Comparison of ENCODE assay signal across 9 cellular contexts in genomic region chr1:44785501-44786137, GRCh38. TPM values are rescaled to one million over a fixed set of nuclear protein-coding genes. Genes with fewer than 3 reads are reported as not detected.
A peak's percentile ranks its signal among the peaks of the same experiment; 100 is the strongest.
DNase-seq lines count a peak whose midpoint lies in the region; ATAC-seq and TF ChIP-seq lines count a peak whose summit lies in the region.
"Had no signal": no experiment of that assay in that cellular context is flagged by ENCODE, and none has a peak within 500 bp of the region (broad histone marks: within the 10 kb centered on the region; RNA-seq: fewer than 3 reads in every experiment).

No MANE protein-coding gene starts in this region.

- no peak for ATAC-seq in psoas muscle
- no peak for ATAC-seq in foreskin keratinocyte
- ATAC-seq in HG03469 (IDR thresholded peaks at IDR 0.05; ENCODE audit: unreplicated experiment), result no peak

- no peak for DNase-seq in Peyer's patch
- no peak for DNase-seq in fibroblast of mammary gland (ENCODE audit: low read depth)
- DNase-seq in psoas muscle, result no peak
- DNase-seq in foreskin keratinocyte, result no peak
- no peak for DNase-seq in putamen (ENCODE audit: low spot score)
- no peak for DNase-seq in NCI-H524 (lab: John Stamatoyannopoulos, UW)

- intact Hi-C loops in psoas muscle (cut with DNase I), result loop anchor here (5.0 kb wide), 2 partner anchors 37 to 512 kb away; no protein-coding TSS in a partner anchor

- peak overlapping the region in 3 of 4 donors; percentile 15 to 89 (median 52) for H3K27ac ChIP-seq in Peyer's patch
- peak overlapping the region; percentile 48 for H3K27ac ChIP-seq in psoas muscle
- H3K27ac ChIP-seq in foreskin keratinocyte, result no peak overlapping the region

- H3K9me3 ChIP-seq in Peyer's patch (no peaks in the 10 kb centered on the region), psoas muscle (no peaks in the 10 kb centered on the region)

- H3K4me3 ChIP-seq in GM08714 (ENCODE audit: low read length) (peak overlapping the region; percentile 4; the same call in 1 of the 2 replicates), Peyer's patch (peak overlapping the region; percentile 36 to 61 (median 56)), fibroblast of mammary gland (ENCODE audit: control insufficient read depth, low read depth, low read length) (peak overlapping the region; percentile 36), psoas muscle (peak overlapping the region; percentile 68)

- H3K4me1 ChIP-seq in Peyer's patch (peaks cover 0 to 31% (median 25%) of the 10 kb centered on the region in 4 donors), psoas muscle (peaks cover 19% of the 10 kb centered on the region), foreskin keratinocyte (peaks cover 4% of the 10 kb centered on the region)

- TF ChIP-seq CTCF in Peyer's patch (IDR thresholded peaks at IDR 0.05), result no peak
- no peak for TF ChIP-seq CTCF in fibroblast of mammary gland (conservative IDR thresholded peaks at IDR 0.05; ENCODE audit: control insufficient read depth, insufficient read depth, low read depth, low read length)
- TF ChIP-seq CTCF in psoas muscle (IDR thresholded peaks at IDR 0.05), result no peak
- TF ChIP-seq CTCF in foreskin keratinocyte (conservative IDR thresholded peaks at IDR 0.05), result no peak

- 34 to 37% (median 35%) methylated on average over 11 of the region's 11 CpGs for WGBS in psoas muscle, 3 donors

- no peak for TF ChIP-seq POLR2A in Peyer's patch (IDR thresholded peaks at IDR 0.05)

- H3K36me3 ChIP-seq in Peyer's patch (peaks cover 0 to 9% (median 0%) of the 10 kb centered on the region in 3 donors), psoas muscle (ENCODE audit: insufficient read depth in 1 of 2, low read depth in 1 of 2) (peaks cover 0 to 12% of the 10 kb centered on the region in 2 donors)

- no peaks in the 10 kb centered on the region for H3K27me3 ChIP-seq in Peyer's patch
- no peaks in the 10 kb centered on the region for H3K27me3 ChIP-seq in psoas muscle (ENCODE audit: insufficient read depth in 3 of 3, low read length in 2 of 3)
- no peaks in the 10 kb centered on the region for H3K27me3 ChIP-seq in foreskin keratinocyte

RNA-seq across cellular contexts. Expression of gene BEST4, which starts 2.4 kb away (rescaled TPM):
- 10 to 100 TPM in 3 of 4 donors, 1 to 10 TPM in 1; 5.0 to 59.8 (median 28.6) TPM for total RNA-seq in Peyer's patch
- total RNA-seq in psoas muscle, result not detected
- under 1 TPM in 1 of 3 donors, not detected in 2; 0.08 TPM for polyA plus RNA-seq in psoas muscle
- total RNA-seq in foreskin keratinocyte, result 0.14 TPM in 1 of 2 replicates, not detected in the other
- 0.07 and 0.08 TPM in 2 replicates for polyA plus RNA-seq in foreskin keratinocyte

RNA-seq across cellular contexts. Expression of gene RPS8, which starts 10.3 kb away (rescaled TPM):
- total RNA-seq in Peyer's patch (1,000 to 10,000 TPM in 1 of 4 donors, 100 to 1,000 TPM in 3; 456 to 1,875 (median 819) TPM), psoas muscle (1,000 to 10,000 TPM in 2 of 4 donors, 100 to 1,000 TPM in 2; 935 to 1,269 (median 1,066) TPM), foreskin keratinocyte (2,270 and 2,325 TPM in 2 replicates)
- polyA plus RNA-seq in psoas muscle (1,000 to 10,000 TPM; 1,193 to 2,158 (median 1,436) TPM), foreskin keratinocyte (2,862 and 2,900 TPM in 2 replicates)

RNA-seq across cellular contexts. Expression of gene PLK3, which starts 14.6 kb away (rescaled TPM):
- total RNA-seq in Peyer's patch (10 to 100 TPM in 3 of 4 donors, 1 to 10 TPM in 1; 7.7 to 28.1 (median 23.5) TPM), psoas muscle (1 to 10 TPM; 3.7 to 7.1 (median 4.7) TPM), foreskin keratinocyte (34.2 and 35.6 TPM in 2 replicates)
- polyA plus RNA-seq in psoas muscle (1 to 10 TPM; 3.0 to 8.3 (median 3.5) TPM), foreskin keratinocyte (39.3 and 39.9 TPM in 2 replicates)

RNA-seq across cellular contexts. Expression of gene DYNLT4, which starts 21.5 kb away (rescaled TPM):
- total RNA-seq in Peyer's patch (1 to 10 TPM in 1 of 4 donors, not detected in 3; 3.5 TPM), psoas muscle (under 1 TPM in 2 of 4 donors, not detected in 2; 0.32 to 0.59 TPM), foreskin keratinocyte (not detected in 2 replicates)
- polyA plus RNA-seq in psoas muscle (under 1 TPM; 0.06 to 0.42 (median 0.11) TPM), foreskin keratinocyte (0.09 TPM in 1 of 2 replicates, not detected in the other)
- total RNA-seq: mucosa of gallbladder had no signal

RNA-seq across cellular contexts. Expression of gene BTBD19, which starts 22.7 kb away (rescaled TPM):
- 1 to 10 TPM; 2.6 to 7.4 (median 3.5) TPM for total RNA-seq in Peyer's patch
- 1 to 10 TPM in 3 of 4 donors, under 1 TPM in 1; 0.76 to 1.8 (median 1.3) TPM for total RNA-seq in psoas muscle
- polyA plus RNA-seq in psoas muscle, result 1 to 10 TPM in 2 of 3 donors, under 1 TPM in 1; 0.35 to 1.4 (median 1.2) TPM
- total RNA-seq in foreskin keratinocyte, result 1.6 and 1.9 TPM in 2 replicates
- 1.4 and 1.6 TPM in 2 replicates for polyA plus RNA-seq in foreskin keratinocyte

Comparison
In these comparisons a context has a peak if more than half of its experiments do, and no peak if none do; other contexts are left out.
1. H3K4me3 ChIP-seq: peak in every context shown above with its lines; median percentile 68 in psoas muscle; 56 in Peyer's patch; 36 in fibroblast of mammary gland; 4 in GM08714.